17 cellular contexts compared by ENCODE assay signal in the genomic region with DNA sequence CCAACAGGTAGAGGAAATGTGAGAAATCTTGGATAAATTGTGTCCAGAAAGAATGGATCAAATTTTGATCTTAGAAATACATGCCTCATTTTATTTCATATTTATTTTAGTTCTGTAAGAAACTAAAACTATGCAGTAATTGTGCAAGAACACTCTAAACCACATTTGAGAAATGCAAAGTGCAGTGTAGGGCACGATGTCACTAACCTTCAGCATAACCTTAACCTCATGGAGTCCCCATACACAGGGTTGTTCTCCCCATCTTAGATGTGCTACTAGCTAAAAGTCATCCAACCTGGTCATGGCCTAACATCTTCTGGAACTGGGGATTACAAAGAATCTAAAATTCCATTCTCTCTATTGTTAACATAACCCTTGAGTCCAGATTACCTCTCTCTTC. TPM values are rescaled to one million over a fixed set of nuclear protein-coding genes. Genes with fewer than 3 reads are reported as not detected.
DNase-seq lines count a peak whose midpoint lies in the region; FAIRE-seq and TF ChIP-seq lines count a peak whose summit lies in the region.
"Had no signal": no experiment of that assay in that cellular context is flagged by ENCODE, and none has a peak within 500 bp of the region (broad histone marks: within the 10 kb centered on the region; RNA-seq: fewer than 3 reads in every experiment).

No MANE protein-coding gene starts in this region.

- no peaks in the 10 kb centered on the region for H3K36me3 ChIP-seq in SJSA1
- no peaks in the 10 kb centered on the region for H3K36me3 ChIP-seq in esophagus muscularis mucosa
- H3K36me3 ChIP-seq in urinary bladder (ENCODE audit: insufficient read depth), result no peaks in the 10 kb centered on the region
- H3K36me3 ChIP-seq: colonic mucosa had no signal

- H3K4me1 ChIP-seq in SJSA1 (replicated peaks) (peaks cover 29% of the 10 kb centered on the region), esophagus muscularis mucosa (peaks cover 13 to 23% (median 19%) of the 10 kb centered on the region in 4 donors), urinary bladder (ENCODE audit: insufficient read depth) (no peaks in the 10 kb centered on the region)
- H3K4me1 ChIP-seq: colonic mucosa had no signal

- WGBS in esophagus muscularis mucosa, result 87% methylated on average over 1 of the region's 1 CpG
- WGBS in urinary bladder, result 90% methylated on average over 1 of the region's 1 CpG

- peaks cover 4% of the 10 kb centered on the region for H3K36me3 Mint-ChIP-seq in nephron (ENCODE audit: low read depth)
- H3K36me3 Mint-ChIP-seq: CD14-positive monocyte; natural killer cell treated with Interleukin-12 subunit alpha and Interleukin-12 subunit beta and Interleukin-15 and Interleukin-18, amount 100 ng/mL, for 72 hours; stimulated activated memory B cell treated with anti-CD40 and anti-IgM and Interleukin-4, amounts not matched to agents 10 μg/mL and 1 μg/mL and 100 μg/mL, for 72 hours had no signal

- peaks cover 2% of the 10 kb centered on the region for H3K9me3 Mint-ChIP-seq in nephron
- H3K9me3 Mint-ChIP-seq: activated naive CD8-positive, alpha-beta T cell treated with anti-CD3 and anti-CD28 coated beads, Interleukin-2, amount 50 U/mL, for 24 hours; stimulated activated memory B cell treated with anti-CD40 and anti-IgM and Interleukin-4, amounts not matched to agents 10 μg/mL and 1 μg/mL and 100 μg/mL, for 72 hours had no signal

- TF ChIP-seq POLR2A in esophagus muscularis mucosa (IDR thresholded peaks at IDR 0.05; ENCODE audit: low read depth) (no peak), H54 (IDR thresholded peaks at IDR 0.05; ENCODE audit: low read depth, low read length) (no peak)

- H3K27me3 ChIP-seq in SJSA1 (replicated peaks) (no peaks in the 10 kb centered on the region), esophagus muscularis mucosa (no peaks in the 10 kb centered on the region)
- H3K27me3 ChIP-seq: colonic mucosa had no signal

- H3K4me1 Mint-ChIP-seq in nephron, result peaks cover 71% of the 10 kb centered on the region
- H3K4me1 Mint-ChIP-seq: activated naive CD8-positive, alpha-beta T cell treated with anti-CD3 and anti-CD28 coated beads, Interleukin-2, amount 50 U/mL, for 24 hours; CD14-positive monocyte; stimulated activated memory B cell treated with anti-CD40 and anti-IgM and Interleukin-4, amounts not matched to agents 10 μg/mL and 1 μg/mL and 100 μg/mL, for 72 hours had no signal

- no peaks in the 10 kb centered on the region for H3K9me3 ChIP-seq in SJSA1 (replicated peaks)
- no peaks in the 10 kb centered on the region for H3K9me3 ChIP-seq in esophagus muscularis mucosa
- H3K9me3 ChIP-seq: colonic mucosa had no signal

- intact Hi-C loops in esophagus muscularis mucosa (cut with DNase I), result no loop called here

- DNase-seq in SJSA1 (ENCODE audit: low read depth in 1 of 2, low spot score in 2 of 2), result no peak
- DNase-seq in esophagus muscularis mucosa (ENCODE audit: extremely low spot score), result no peak
- no peak for DNase-seq in KG1 (lab: John Stamatoyannopoulos, UW)
- no peak for DNase-seq in H54 (ENCODE audit: insufficient read length, low spot score)
- no peak for DNase-seq in activated CD4-positive, CD25-positive, alpha-beta regulatory T cell (lab: John Stamatoyannopoulos, UW)
- DNase-seq: activated naive CD8-positive, alpha-beta T cell treated with anti-CD3 and anti-CD28 coated beads, Interleukin-2, amount 50 U/mL, for 24 hours; activated T-cell treated with anti-CD3 and anti-CD28 coated beads, Interleukin-2, amount 50 U/mL, for 4 hours; colonic mucosa; DMS79 treated with DMSO at 0.1 percent for 48 hours; H7; KBM-7; right cardiac atrium had no signal

- TF ChIP-seq EP300 in esophagus muscularis mucosa (IDR thresholded peaks at IDR 0.05), result no peak

- no peaks in the 10 kb centered on the region for H3K27me3 Mint-ChIP-seq in nephron (ENCODE audit: low read depth)

- no peak overlapping the region for H3K4me3 ChIP-seq in SJSA1
- H3K4me3 ChIP-seq in esophagus muscularis mucosa, result no peak overlapping the region
- H3K4me3 ChIP-seq in urinary bladder (ENCODE audit: low read depth, low read length), result no peak overlapping the region
- H3K4me3 ChIP-seq: colonic mucosa had no signal

- H3K27ac ChIP-seq in SJSA1, result peak overlapping the region; percentile 80
- peak overlapping the region in 3 of 4 donors; percentile 10 to 50 (median 43) for H3K27ac ChIP-seq in esophagus muscularis mucosa (replicated peaks in 1 of 4)
- H3K27ac ChIP-seq in urinary bladder (ENCODE audit: low read depth), result peak overlapping the region; percentile 59
- H3K27ac ChIP-seq: colonic mucosa had no signal

- no peak for FAIRE-seq in H54 (lab: Jason Lieb, UNC)

- H3K27ac Mint-ChIP-seq in nephron, result peak overlapping the region; percentile 91 to 94 (median 93)
- H3K27ac Mint-ChIP-seq: activated naive CD8-positive, alpha-beta T cell treated with anti-CD3 and anti-CD28 coated beads, Interleukin-2, amount 50 U/mL, for 24 hours; CD14-positive monocyte; natural killer cell treated with Interleukin-12 subunit alpha and Interleukin-12 subunit beta and Interleukin-15 and Interleukin-18, amount 100 ng/mL, for 72 hours; stimulated activated memory B cell treated with anti-CD40 and anti-IgM and Interleukin-4, amounts not matched to agents 10 μg/mL and 1 μg/mL and 100 μg/mL, for 72 hours had no signal

- H3K4me3 Mint-ChIP-seq in nephron, result peak overlapping the region in 2 of 3 experiments; percentile 8 to 59
- H3K4me3 Mint-ChIP-seq: activated naive CD8-positive, alpha-beta T cell treated with anti-CD3 and anti-CD28 coated beads, Interleukin-2, amount 50 U/mL, for 24 hours; activated T-cell treated with anti-CD3 and anti-CD28 coated beads, Interleukin-2, amount 50 U/mL, for 4 hours; CD14-positive monocyte; natural killer cell treated with Interleukin-12 subunit alpha and Interleukin-12 subunit beta and Interleukin-15 and Interleukin-18, amount 100 ng/mL, for 72 hours; stimulated activated memory B cell treated with anti-CD40 and anti-IgM and Interleukin-4, amounts not matched to agents 10 μg/mL and 1 μg/mL and 100 μg/mL, for 72 hours had no signal

- TF ChIP-seq CTCF in esophagus muscularis mucosa (IDR thresholded peaks at IDR 0.05) (no peak), nephron (IDR thresholded peaks at IDR 0.05; ENCODE audit: unreplicated experiment in 3 of 3) (no peak)

RNA-seq across cellular contexts. Expression of a gene that starts 48.4 kb away (rescaled TPM):
- total RNA-seq in SJSA1 (2014; rRNA removed; shearing (Covaris generic)), result 17.2 and 20.3 TPM in 2 replicates
- 10 to 100 TPM in 2 of 4 donors, 1 to 10 TPM in 2; 5.1 to 10.6 (median 8.0) TPM for total RNA-seq in esophagus muscularis mucosa
- 51.6 TPM for total RNA-seq in urinary bladder
- polyA plus RNA-seq in urinary bladder, result 3.0 TPM
- polyA plus RNA-seq: CD14-positive monocyte had no signal
